ENCODE assay signal across 9 cellular contexts in the genomic region with DNA sequence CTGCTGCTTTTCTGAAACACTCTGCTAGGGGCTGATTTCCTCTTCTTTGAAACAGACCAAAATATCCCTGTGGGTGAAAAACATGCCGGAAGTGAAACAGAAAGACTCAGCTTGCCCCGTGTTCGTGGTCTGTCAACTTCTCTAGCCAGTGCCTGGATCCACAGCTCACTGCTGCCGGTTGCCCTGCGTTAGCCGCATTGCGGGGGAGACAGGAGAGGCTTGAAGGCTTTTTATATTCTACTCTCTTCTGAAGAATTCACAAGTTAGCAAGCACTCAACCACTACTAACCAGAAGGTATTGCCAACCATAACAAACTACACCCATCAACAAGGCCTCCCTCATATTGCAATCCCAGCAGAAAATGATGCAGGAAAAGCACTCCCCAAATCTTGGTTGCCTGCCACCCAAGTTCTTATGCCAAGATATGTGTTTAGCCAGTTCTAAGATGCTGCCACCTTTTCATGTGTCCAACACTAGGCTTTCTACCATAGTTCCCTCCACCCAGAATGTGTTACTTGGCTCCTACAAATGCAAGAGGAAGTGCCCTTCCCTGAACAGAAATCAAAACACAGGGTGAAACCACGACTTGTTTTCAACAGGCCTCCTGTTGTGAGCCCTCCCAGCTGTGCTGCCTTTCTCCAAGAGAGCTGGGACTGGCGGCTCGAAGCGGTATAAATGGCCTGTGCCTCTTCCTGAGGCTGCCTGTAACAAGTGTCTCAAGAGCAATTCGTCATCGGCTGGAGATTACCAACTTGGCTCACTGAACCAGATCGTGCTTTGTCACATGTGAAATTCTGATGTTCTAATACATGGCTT.
DNase-seq lines count a peak whose midpoint lies in the region; ATAC-seq, FAIRE-seq and TF ChIP-seq lines count a peak whose summit lies in the region.
"Had no signal": no experiment of that assay in that cellular context is flagged by ENCODE, and none has a peak within 500 bp of the region (broad histone marks: within the 10 kb centered on the region; RNA-seq: fewer than 3 reads in every experiment).

No MANE protein-coding gene starts in this region.

- peak overlapping the region; percentile 93 for H3K27ac Mint-ChIP-seq in activated B cell treated with CpG ODN at 0.5 μM for 24 hours

- no peaks in the 10 kb centered on the region for H3K36me3 ChIP-seq in bronchial epithelial cell (ENCODE audit: control insufficient read depth, insufficient read depth, low read length)

- H3K4me3 ChIP-seq in bronchial epithelial cell (ENCODE audit: low read depth, low read length): no peak overlapping the region

- H3K27me3 Mint-ChIP-seq in activated B cell treated with CpG ODN at 0.5 μM for 24 hours: no peaks in the 10 kb centered on the region

- POLR2A ChIA-PET in activated B cell treated with CpG ODN at 0.5 μM for 24 hours (lab: Charles Lee): interaction anchor here (0.6 to 2.3 kb wide), 13 partner anchors 13 to 153 kb away, joined by 3 to 18 read pairs (median 4); a partner anchor contains a TSS

- TF ChIP-seq CTCF in activated B cell treated with CpG ODN at 0.5 μM for 24 hours (IDR thresholded peaks at IDR 0.05): no peak
- no peak for TF ChIP-seq CTCF in bronchial epithelial cell (IDR thresholded peaks at IDR 0.05; ENCODE audit: insufficient read depth, low read length, severe bottlenecking)

- CTCF ChIA-PET in activated B cell treated with CpG ODN at 0.5 μM for 24 hours (lab: Charles Lee): interaction anchor here (1.0 to 1.8 kb wide), 4 partner anchors 107 to 221 kb away, joined by 3 to 10 read pairs (median 7); a partner anchor contains a TSS

- peak; percentile 86 for ATAC-seq in GM21619 (IDR thresholded peaks at IDR 0.05; ENCODE audit: unreplicated experiment)
- ATAC-seq in activated B cell treated with CpG ODN at 0.5 μM for 24 hours (ENCODE audit: low read depth): peak; percentile 93
- peak; percentile 42 for ATAC-seq in left colon
- ATAC-seq: Panc1 had no signal

- H3K4me3 Mint-ChIP-seq in activated B cell treated with CpG ODN at 0.5 μM for 24 hours: peak overlapping the region; percentile 71

- no peaks in the 10 kb centered on the region for H3K36me3 Mint-ChIP-seq in activated B cell treated with CpG ODN at 0.5 μM for 24 hours (ENCODE audit: low read depth)

- no peaks in the 10 kb centered on the region for H3K9me3 Mint-ChIP-seq in activated B cell treated with CpG ODN at 0.5 μM for 24 hours

- peaks cover 69% of the 10 kb centered on the region for H3K4me1 Mint-ChIP-seq in activated B cell treated with CpG ODN at 0.5 μM for 24 hours

- H3K27me3 ChIP-seq in bronchial epithelial cell (ENCODE audit: control insufficient read depth, insufficient read depth, low read length): no peaks in the 10 kb centered on the region

- FAIRE-seq in bronchial epithelial cell (lab: Jason Lieb, UNC): no peak

- intact Hi-C loops in activated B cell treated with CpG ODN at 0.5 μM for 24 hours (cut with micrococcal nuclease) (loop anchor here (1.0 kb wide), 7 partner anchors 28 to 199 kb away; a partner anchor contains a TSS), left colon (cut with DNase I, micrococcal nuclease) (no loop called here)

- DNase-seq in DMS79 treated with DMSO at 0.1 percent for 48 hours (lab: John Stamatoyannopoulos, UW): peak; percentile 39
- peak; percentile 80 to 82 for DNase-seq in Kasumi-1 (lab: John Stamatoyannopoulos, UW)
- peak; percentile 47 for DNase-seq in activated B cell treated with CpG ODN at 0.5 μM for 24 hours
- peak; percentile 89 for DNase-seq in bronchial epithelial cell (ENCODE audit: low read depth)
- peak; percentile 61 to 69 for DNase-seq in left colon
- DNase-seq in stimulated activated CD4-positive, alpha-beta T cell treated with anti-CD3 and anti-CD28 coated beads, Interleukin-4, amount 100 ng/mL, for 48 hours (ENCODE audit: low read depth in 2 of 2): peak; percentile 41 to 56
- no peak for DNase-seq in SK-N-DZ (ENCODE audit: low spot score)

Comparison
In these comparisons a context has a peak if more than half of its experiments do, and no peak if none do; other contexts are left out.
1. ATAC-seq: peak in every context shown above with its lines; median percentile 93 in activated B cell treated with CpG ODN at 0.5 μM for 24 hours; 86 in GM21619; 42 in left colon.